In the genomic region with DNA sequence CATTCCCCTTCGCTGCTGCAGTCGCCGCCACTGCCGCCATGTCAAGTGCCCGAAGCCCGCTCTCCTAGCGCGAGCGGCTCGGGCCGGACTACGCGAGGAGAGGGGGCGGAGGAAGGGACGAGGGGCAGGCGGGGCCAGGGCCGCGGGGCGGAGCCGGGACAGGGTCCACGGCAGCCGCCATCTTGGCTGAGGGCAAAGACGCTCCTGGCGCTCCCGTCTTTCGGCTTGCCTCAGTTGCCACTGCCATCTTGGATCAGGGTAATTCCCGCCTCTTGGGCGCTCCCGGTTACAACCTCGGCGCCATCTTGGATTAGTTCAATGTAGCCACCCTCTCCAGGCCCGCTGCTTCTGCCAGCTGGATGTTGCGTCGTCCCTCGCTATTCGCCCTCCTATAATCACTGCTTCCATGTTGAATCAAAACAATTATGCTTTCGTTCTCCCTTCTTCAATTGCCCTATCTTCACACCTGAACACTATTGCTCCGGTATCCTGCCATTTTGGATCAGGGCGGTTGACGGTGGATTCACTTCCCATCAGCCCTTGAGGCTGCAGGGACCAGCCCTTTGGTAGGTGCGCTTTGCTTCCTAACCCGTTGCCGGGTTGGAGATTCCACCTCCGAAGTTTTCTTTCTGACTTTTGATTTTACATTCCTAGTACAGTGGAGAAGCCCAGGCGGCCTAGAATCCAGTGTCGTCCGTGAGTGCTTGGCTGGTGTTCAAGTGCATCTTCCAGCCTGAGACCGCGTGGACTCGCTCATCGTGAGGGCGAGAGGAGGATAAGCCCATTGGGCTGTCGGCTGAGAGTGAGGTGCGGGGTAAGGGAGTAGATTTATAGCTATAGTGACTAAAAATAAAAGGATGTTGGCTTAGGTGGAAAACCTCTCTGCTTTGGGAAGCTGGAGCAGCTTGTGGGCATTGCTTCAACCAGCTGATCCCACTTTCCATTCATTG, we compare ENCODE assay signal across 1 cellular context.
TF ChIP-seq lines count a peak whose summit lies in the region.

A gene with protein sequence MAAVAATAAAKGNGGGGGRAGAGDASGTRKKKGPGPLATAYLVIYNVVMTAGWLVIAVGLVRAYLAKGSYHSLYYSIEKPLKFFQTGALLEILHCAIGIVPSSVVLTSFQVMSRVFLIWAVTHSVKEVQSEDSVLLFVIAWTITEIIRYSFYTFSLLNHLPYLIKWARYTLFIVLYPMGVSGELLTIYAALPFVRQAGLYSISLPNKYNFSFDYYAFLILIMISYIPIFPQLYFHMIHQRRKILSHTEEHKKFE (minus strand): TSS at position 66 of the 950 bp plus-strand sequence. CDS start 26 bp downstream, at position 40.

TF ChIP-seq in WTC11, 78 proteins besides CTCF, POLR2A, EP300 and RAD21 (continued from another document):
- TF ChIP-seq, protein P1, sequence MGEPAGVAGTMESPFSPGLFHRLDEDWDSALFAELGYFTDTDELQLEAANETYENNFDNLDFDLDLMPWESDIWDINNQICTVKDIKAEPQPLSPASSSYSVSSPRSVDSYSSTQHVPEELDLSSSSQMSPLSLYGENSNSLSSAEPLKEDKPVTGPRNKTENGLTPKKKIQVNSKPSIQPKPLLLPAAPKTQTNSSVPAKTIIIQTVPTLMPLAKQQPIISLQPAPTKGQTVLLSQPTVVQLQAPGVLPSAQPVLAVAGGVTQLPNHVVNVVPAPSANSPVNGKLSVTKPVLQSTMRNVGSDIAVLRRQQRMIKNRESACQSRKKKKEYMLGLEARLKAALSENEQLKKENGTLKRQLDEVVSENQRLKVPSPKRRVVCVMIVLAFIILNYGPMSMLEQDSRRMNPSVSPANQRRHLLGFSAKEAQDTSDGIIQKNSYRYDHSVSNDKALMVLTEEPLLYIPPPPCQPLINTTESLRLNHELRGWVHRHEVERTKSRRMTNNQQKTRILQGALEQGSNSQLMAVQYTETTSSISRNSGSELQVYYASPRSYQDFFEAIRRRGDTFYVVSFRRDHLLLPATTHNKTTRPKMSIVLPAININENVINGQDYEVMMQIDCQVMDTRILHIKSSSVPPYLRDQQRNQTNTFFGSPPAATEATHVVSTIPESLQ (CRISPR knock-in tag; IDR thresholded peaks at IDR 0.05), result no peak
- TF ChIP-seq TCF7 (CRISPR knock-in tag; IDR thresholded peaks at IDR 0.05; ENCODE audit: low read depth) (no peak), ZNF423 (CRISPR knock-in tag; IDR thresholded peaks at IDR 0.05) (no peak), FOXP1 (CRISPR knock-in tag; IDR thresholded peaks at IDR 0.05; ENCODE audit: borderline replicate concordance) (no peak), TEAD1 (CRISPR knock-in tag; IDR thresholded peaks at IDR 0.05) (no peak; the same call in 1 of the 2 replicates), GRHL2 (CRISPR knock-in tag; IDR thresholded peaks at IDR 0.05; ENCODE audit: insufficient replicate concordance, severe bottlenecking) (no peak), HMGA2 (CRISPR knock-in tag; IDR thresholded peaks at IDR 0.05) (peak; percentile 18), CREM (CRISPR knock-in tag; IDR thresholded peaks at IDR 0.05) (0 out of 2 replicates have a peak, but pooled peaks have one; percentile 24), GABPB1 (CRISPR knock-in tag; IDR thresholded peaks at IDR 0.05) (peak; percentile 62; the same call in 1 of the 2 replicates), FOXJ3 (CRISPR knock-in tag; IDR thresholded peaks at IDR 0.05; ENCODE audit: borderline replicate concordance) (no peak), NFE2L1 (CRISPR knock-in tag; IDR thresholded peaks at IDR 0.05) (no peak), ZNF232 (CRISPR knock-in tag; IDR thresholded peaks at IDR 0.05) (no peak; the same call in 1 of the 2 replicates), NFATC4 (CRISPR knock-in tag; IDR thresholded peaks at IDR 0.05) (no peak), JUN (CRISPR knock-in tag; IDR thresholded peaks at IDR 0.05) (no peak), TP53 (CRISPR knock-in tag; IDR thresholded peaks at IDR 0.05) (no peak), FOXK1 (CRISPR knock-in tag; IDR thresholded peaks at IDR 0.05) (no peak), ZNF396 (CRISPR knock-in tag; IDR thresholded peaks at IDR 0.05; ENCODE audit: borderline replicate concordance) (no peak)
- TF ChIP-seq, protein P2, sequence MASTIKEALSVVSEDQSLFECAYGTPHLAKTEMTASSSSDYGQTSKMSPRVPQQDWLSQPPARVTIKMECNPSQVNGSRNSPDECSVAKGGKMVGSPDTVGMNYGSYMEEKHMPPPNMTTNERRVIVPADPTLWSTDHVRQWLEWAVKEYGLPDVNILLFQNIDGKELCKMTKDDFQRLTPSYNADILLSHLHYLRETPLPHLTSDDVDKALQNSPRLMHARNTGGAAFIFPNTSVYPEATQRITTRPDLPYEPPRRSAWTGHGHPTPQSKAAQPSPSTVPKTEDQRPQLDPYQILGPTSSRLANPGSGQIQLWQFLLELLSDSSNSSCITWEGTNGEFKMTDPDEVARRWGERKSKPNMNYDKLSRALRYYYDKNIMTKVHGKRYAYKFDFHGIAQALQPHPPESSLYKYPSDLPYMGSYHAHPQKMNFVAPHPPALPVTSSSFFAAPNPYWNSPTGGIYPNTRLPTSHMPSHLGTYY (CRISPR knock-in tag; IDR thresholded peaks at IDR 0.05), result peak; percentile 83; the same call in 1 of the 2 replicates
- TF ChIP-seq, protein P3, sequence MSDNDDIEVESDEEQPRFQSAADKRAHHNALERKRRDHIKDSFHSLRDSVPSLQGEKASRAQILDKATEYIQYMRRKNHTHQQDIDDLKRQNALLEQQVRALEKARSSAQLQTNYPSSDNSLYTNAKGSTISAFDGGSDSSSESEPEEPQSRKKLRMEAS (CRISPR knock-in tag; IDR thresholded peaks at IDR 0.05), result peak; percentile 31; the same call in 1 of the 2 replicates
TF ChIP-seq in WTC11: peak in this region for 9.
